Comparison of ENCODE assay signal across 6 cellular contexts in the genomic region with DNA sequence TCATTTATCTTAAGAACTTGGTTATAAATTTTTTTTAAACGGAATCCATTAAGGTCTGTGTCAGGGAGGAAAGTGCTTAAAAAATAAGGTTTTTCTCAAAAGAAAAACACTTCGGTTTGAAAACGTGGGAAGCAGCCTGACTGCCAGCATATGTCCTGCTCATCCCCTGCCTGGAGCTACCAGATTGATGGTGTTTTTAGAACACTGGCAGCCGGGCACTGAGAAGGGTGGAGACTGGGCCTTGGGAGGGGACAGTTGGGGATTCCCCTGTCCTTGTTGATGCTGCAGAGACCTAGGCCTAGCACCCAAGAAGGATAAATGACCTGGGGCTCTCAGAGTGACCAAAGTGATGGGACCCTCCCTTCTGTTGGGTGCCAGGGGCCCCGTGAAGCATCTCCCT.
"Had no signal": no experiment of that assay in that cellular context is flagged by ENCODE, and none has a peak within 500 bp of the region (broad histone marks: within the 10 kb centered on the region; RNA-seq: fewer than 3 reads in every experiment).

No MANE protein-coding gene starts in this region.

- H3K9me3 Mint-ChIP-seq: GM23338 had no signal

- ATAC-seq: GM23338, HCT116, K562 had no signal

- H3K4me1 Mint-ChIP-seq: GM23338 had no signal

- H3K27ac Mint-ChIP-seq: GM23338, HFFc6 had no signal

- H3K4me3 Mint-ChIP-seq: GM23338, HFFc6 had no signal

- DNase-seq: H7, HFFc6, IMR-90 had no signal
